Comparison of ENCODE assay signal across 8 cellular contexts in genomic region chr6:161961046-161961445, GRCh38.
"Had no signal": no experiment of that assay in that cellular context is flagged by ENCODE, and none has a peak within 500 bp of the region (broad histone marks: within the 10 kb centered on the region; RNA-seq: fewer than 3 reads in every experiment).

No MANE protein-coding gene starts in this region.

- DNase-seq: GM23248, GOT3, H7, KBM-7 had no signal

- ATAC-seq: HCT116, HepG2 had no signal

- H3K36me3 ChIP-seq: HAP-1 had no signal

- H3K9ac ChIP-seq: GM23248 had no signal

- H2AFZ ChIP-seq: GM23248 had no signal

- H3K9me3 ChIP-seq: HAP-1 had no signal

- H3K27ac ChIP-seq: GM23248, HL-60 had no signal

- H3K4me3 ChIP-seq: GM23248, HAP-1 had no signal
